Comparison of ENCODE assay signal across 23 cellular contexts in the genomic region with DNA sequence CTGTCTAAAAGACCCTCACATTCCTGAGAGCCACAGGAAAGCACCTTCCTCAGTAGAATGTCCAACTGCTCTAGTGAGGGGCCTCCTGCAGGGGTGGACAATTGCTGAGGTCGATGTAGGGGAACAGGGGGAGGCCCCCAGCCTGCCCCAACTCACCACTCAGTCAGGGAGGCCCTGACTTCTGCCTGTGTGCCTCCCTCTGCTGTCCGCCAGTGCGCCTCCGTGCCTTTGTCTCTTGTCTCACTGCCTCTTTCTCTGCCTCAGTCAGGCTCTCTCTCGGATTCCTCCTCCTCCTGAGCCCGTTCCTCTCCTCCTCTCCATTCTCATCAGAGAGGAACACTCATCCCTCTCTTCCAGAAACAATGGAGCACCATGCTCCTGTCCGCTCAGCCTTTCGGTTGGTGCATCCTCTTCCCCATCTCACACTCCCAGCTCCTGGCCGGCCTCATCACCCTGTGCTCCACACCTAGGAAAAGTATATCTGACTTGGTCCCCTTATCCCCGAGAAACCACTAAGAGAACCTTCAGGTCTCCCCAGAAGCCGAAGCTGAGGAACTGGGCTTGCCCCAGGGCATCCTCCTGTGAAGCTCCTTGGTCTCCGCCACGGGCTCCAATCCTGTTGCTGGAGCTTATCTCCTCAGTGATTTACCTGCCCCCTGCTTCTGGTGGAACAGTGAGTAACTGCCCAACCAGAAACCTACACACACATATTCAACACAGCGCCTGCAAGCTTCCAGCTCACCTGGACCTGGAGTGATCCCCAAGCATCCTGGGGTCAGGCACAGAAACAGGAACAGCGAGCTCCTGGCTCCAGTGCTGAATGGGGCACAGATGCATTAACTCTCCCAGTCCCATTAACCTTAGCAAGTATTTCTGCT. TPM values are rescaled to one million over a fixed set of nuclear protein-coding genes. Genes with fewer than 3 reads are reported as not detected.
A peak's percentile ranks its signal among the peaks of the same experiment; 100 is the strongest.
DNase-seq lines count a peak whose midpoint lies in the region; ATAC-seq and TF ChIP-seq lines count a peak whose summit lies in the region.
"Had no signal": no experiment of that assay in that cellular context is flagged by ENCODE, and none has a peak within 500 bp of the region (broad histone marks: within the 10 kb centered on the region; RNA-seq: fewer than 3 reads in every experiment).

No MANE protein-coding gene starts in this region.

- CTCF ChIA-PET in CD4-positive, alpha-beta T cell (lab: Charles Lee) = no interaction called here

- H3K4me3 Mint-ChIP-seq in CD4-positive, alpha-beta T cell = peak overlapping the region; percentile 85
- H3K4me3 Mint-ChIP-seq in brain (peak overlapping the region; percentile 85 to 91 (median 87)), immature natural killer cell (peak overlapping the region; percentile 87 to 92 (median 87))

- intact Hi-C loops in CD4-positive, alpha-beta T cell (cut with DNase I, micrococcal nuclease) = no loop called here

- no peaks in the 10 kb centered on the region for H3K9me3 ChIP-seq in CD4-positive, alpha-beta T cell (ENCODE audit: control insufficient read depth, low read length)
- H3K9me3 ChIP-seq: BLaER1 treated with 17β-estradiol and CSF1 and Interleukin-3, amounts not matched to agents 10 nM and 100 nM; prostate gland had no signal

- H3K4me1 Mint-ChIP-seq in CD4-positive, alpha-beta T cell (ENCODE audit: low read depth) = peaks cover 30% of the 10 kb centered on the region
- H3K4me1 Mint-ChIP-seq in brain = peaks cover 66% of the 10 kb centered on the region
- H3K4me1 Mint-ChIP-seq in immature natural killer cell = peaks cover 55 to 57% of the 10 kb centered on the region in 2 donors

- ATAC-seq in CD4-positive, alpha-beta T cell (ENCODE audit: poor library complexity) = no peak
- no peak for ATAC-seq in GM21367 (IDR thresholded peaks at IDR 0.05; ENCODE audit: unreplicated experiment)
- ATAC-seq: activated CD4-positive, CD25-positive, alpha-beta regulatory T cell treated with anti-CD3 and anti-CD28 coated beads, Interleukin-2, amount 50 U/mL, for 24 hours had no signal

- TF ChIP-seq CTCF in CD4-positive, alpha-beta T cell (IDR thresholded peaks at IDR 0.05) = no peak
- TF ChIP-seq CTCF in brain (conservative IDR thresholded peaks at IDR 0.05) = no peak

- no peak for DNase-seq in CD4-positive, alpha-beta T cell
- DNase-seq in immature natural killer cell (no peak), pons (ENCODE audit: low spot score) (peak; percentile 58), SIG-M5 treated with dmso at 0.1 percent for 504 hours (lab: John Stamatoyannopoulos, UW; ENCODE audit: unreplicated experiment) (no peak)
- DNase-seq in activated effector memory CD4-positive, alpha-beta T cell treated with anti-CD3 and anti-CD28 coated beads, Interleukin-2, amount 50 U/mL, for 16 hours = no peak
- DNase-seq in activated CD4-positive, alpha-beta T cell treated with anti-CD3 and anti-CD28 coated beads, Interleukin-2, amount 50 U/mL, for 1 hour = no peak
- DNase-seq: activated T-cell treated with anti-CD3 and anti-CD28 coated beads, Interleukin-2, amount 50 U/mL, for 48 hours; NCI-H2107; NCI-H524 treated with DMSO at 0.1 percent for 48 hours; small intestine; stimulated activated CD4-positive, alpha-beta T cell treated with anti-CD3 and anti-CD28 coated beads, Interleukin-4, amount 100 ng/mL, for 24 hours; T1000 had no signal

- H3K36me3 Mint-ChIP-seq in CD4-positive, alpha-beta T cell (ENCODE audit: low read depth) = no peaks in the 10 kb centered on the region
- no peaks in the 10 kb centered on the region for H3K36me3 Mint-ChIP-seq in brain
- H3K36me3 Mint-ChIP-seq in immature natural killer cell = peaks cover 0 to 7% (median 4%) of the 10 kb centered on the region in 3 donors
- H3K36me3 Mint-ChIP-seq: activated naive CD4-positive, alpha-beta T cell treated with anti-CD3 and anti-CD28 coated beads, Interleukin-2, amount 50 U/mL, for 24 hours; IgD-negative memory B cell had no signal

- no peaks in the 10 kb centered on the region for H3K9me3 Mint-ChIP-seq in CD4-positive, alpha-beta T cell
- peaks cover 0 to 2% (median 0%) of the 10 kb centered on the region in 5 experiments for H3K9me3 Mint-ChIP-seq in brain
- peaks cover 0 to 2% (median 0%) of the 10 kb centered on the region in 6 donors for H3K9me3 Mint-ChIP-seq in immature natural killer cell
- H3K9me3 Mint-ChIP-seq: activated naive CD4-positive, alpha-beta T cell treated with anti-CD3 and anti-CD28 coated beads, Interleukin-2, amount 50 U/mL, for 24 hours had no signal

- H3K27ac Mint-ChIP-seq in CD4-positive, alpha-beta T cell = no peak overlapping the region
- peak overlapping the region; percentile 45 to 97 (median 82) for H3K27ac Mint-ChIP-seq in brain
- peak overlapping the region; percentile 5 to 87 (median 60) for H3K27ac Mint-ChIP-seq in immature natural killer cell
- H3K27ac Mint-ChIP-seq: activated naive CD4-positive, alpha-beta T cell treated with anti-CD3 and anti-CD28 coated beads, Interleukin-2, amount 50 U/mL, for 24 hours; IgD-negative memory B cell had no signal

- H3K27ac ChIP-seq in CD4-positive, alpha-beta T cell (ENCODE audit: low read depth, low read length) = no peak overlapping the region
- H3K27ac ChIP-seq: BLaER1 treated with 17β-estradiol and CSF1 and Interleukin-3, amounts not matched to agents 10 nM and 100 nM; coronary artery; prostate gland had no signal

- H3K27me3 ChIP-seq in CD4-positive, alpha-beta T cell (ENCODE audit: control insufficient read depth, insufficient read depth, low read length) = peaks cover 68% of the 10 kb centered on the region

- peaks cover 69% of the 10 kb centered on the region for H3K27me3 Mint-ChIP-seq in CD4-positive, alpha-beta T cell
- H3K27me3 Mint-ChIP-seq in brain (peaks cover 15% of the 10 kb centered on the region), immature natural killer cell (ENCODE audit: low read depth in 3 of 3) (peaks cover 7 to 24% (median 11%) of the 10 kb centered on the region in 3 donors)

- POLR2A ChIA-PET in CD4-positive, alpha-beta T cell (lab: Charles Lee) = no interaction called here

RNA-seq across cellular contexts. Expression of a gene that starts 2.3 kb away (rescaled TPM):
- total RNA-seq in CD4-positive, alpha-beta T cell = under 1 TPM; 0.14 to 0.22 TPM
- polyA plus RNA-seq in brain (ENCODE audit: insufficient read depth, low read depth, low replicate concordance) (110 TPM), immature natural killer cell (1 to 10 TPM in 1 of 3 donors, under 1 TPM in 2; 0.09 to 1.8 (median 0.24) TPM)
- total RNA-seq: endothelial cell of umbilical vein, M059J, myocyte had no signal
- polyA plus RNA-seq: IgD-negative memory B cell had no signal

Comparison
In these comparisons a context has a peak if more than half of its experiments do, and no peak if none do; other contexts are left out.
1. RNA of a gene that starts 2.3 kb away (polyA plus RNA-seq): 110 TPM in brain (single experiment); 0.09 to 1.8 TPM in immature natural killer cell; every median in the first group is over 10 times any median in the second.
2. Peak in every context shown above with its lines, with median percentiles within 50 percentile points of each other: H3K4me3 Mint-ChIP-seq.